ENCODE assay signal across 1 cellular context in the genomic region with DNA sequence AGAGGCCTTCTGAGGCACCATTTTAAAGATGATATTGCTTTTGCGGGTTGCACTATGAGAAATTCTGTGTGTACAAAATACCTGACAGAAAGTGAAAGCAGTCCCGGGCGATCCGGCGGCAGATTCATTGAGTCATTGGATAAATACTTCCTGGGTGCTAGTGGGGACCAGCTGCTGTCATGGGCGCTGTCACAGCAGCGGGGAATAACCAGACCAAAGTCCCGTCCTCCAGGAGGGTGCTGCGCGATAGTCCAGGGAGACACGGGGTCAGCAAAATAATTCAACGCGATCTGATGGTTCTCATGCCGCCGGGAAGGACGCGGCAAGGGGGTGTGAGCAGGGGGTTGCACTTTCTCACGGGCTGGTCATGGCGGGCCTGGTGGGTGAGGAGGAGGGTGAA.
TF ChIP-seq lines count a peak whose summit lies in the region.

No MANE protein-coding gene starts in this region.

TF ChIP-seq in HepG2, 621 proteins besides CTCF, POLR2A, EP300 and RAD21 (continued from another document and continues in another):
- TF ChIP-seq, protein P1, sequence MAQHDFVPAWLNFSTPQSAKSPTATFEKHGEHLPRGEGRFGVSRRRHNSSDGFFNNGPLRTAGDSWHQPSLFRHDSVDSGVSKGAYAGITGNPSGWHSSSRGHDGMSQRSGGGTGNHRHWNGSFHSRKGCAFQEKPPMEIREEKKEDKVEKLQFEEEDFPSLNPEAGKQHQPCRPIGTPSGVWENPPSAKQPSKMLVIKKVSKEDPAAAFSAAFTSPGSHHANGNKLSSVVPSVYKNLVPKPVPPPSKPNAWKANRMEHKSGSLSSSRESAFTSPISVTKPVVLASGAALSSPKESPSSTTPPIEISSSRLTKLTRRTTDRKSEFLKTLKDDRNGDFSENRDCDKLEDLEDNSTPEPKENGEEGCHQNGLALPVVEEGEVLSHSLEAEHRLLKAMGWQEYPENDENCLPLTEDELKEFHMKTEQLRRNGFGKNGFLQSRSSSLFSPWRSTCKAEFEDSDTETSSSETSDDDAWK (CRISPR knock-in tag; IDR thresholded peaks at IDR 0.05): no peak
- TF ChIP-seq BRF2 (CRISPR knock-in tag; IDR thresholded peaks at IDR 0.05) (no peak), XBP1 (CRISPR knock-in tag; IDR thresholded peaks at IDR 0.05) (no peak), ZNF660 (CRISPR knock-in tag; IDR thresholded peaks at IDR 0.05; ENCODE audit: borderline replicate concordance, low read depth) (no peak), ZBTB40 (IDR thresholded peaks at IDR 0.05) (no peak), ZBTB40 (CRISPR knock-in tag; IDR thresholded peaks at IDR 0.05) (peak; percentile 28; the same call in 1 of the 2 replicates), GLI4 (CRISPR knock-in tag; IDR thresholded peaks at IDR 0.05; ENCODE audit: borderline replicate concordance) (no peak), KLF12 (CRISPR knock-in tag; IDR thresholded peaks at IDR 0.05; ENCODE audit: borderline replicate concordance) (no peak), PRDM15 (CRISPR knock-in tag; IDR thresholded peaks at IDR 0.05) (no peak), YEATS2 (CRISPR knock-in tag; IDR thresholded peaks at IDR 0.05; ENCODE audit: borderline replicate concordance) (no peak), NR2C2 (CRISPR knock-in tag; IDR thresholded peaks at IDR 0.05; ENCODE audit: borderline replicate concordance) (peak; percentile 69; the same call in 1 of the 2 replicates), KLF11 (CRISPR knock-in tag; IDR thresholded peaks at IDR 0.05) (no peak), MIER3 (CRISPR knock-in tag; IDR thresholded peaks at IDR 0.05; ENCODE audit: borderline replicate concordance) (no peak), RFXAP (CRISPR knock-in tag; IDR thresholded peaks at IDR 0.05; ENCODE audit: borderline replicate concordance) (no peak), ZFAT (CRISPR knock-in tag; conservative IDR thresholded peaks at IDR 0.05) (no peak), RFX5 (IDR thresholded peaks at IDR 0.05; ENCODE audit: low read depth, low read length) (no peak), ZNF792 (CRISPR knock-in tag; IDR thresholded peaks at IDR 0.05) (no peak), KLF15 (CRISPR knock-in tag; IDR thresholded peaks at IDR 0.05; ENCODE audit: borderline replicate concordance) (no peak), FIP1L1 (IDR thresholded peaks at IDR 0.05; ENCODE audit: borderline replicate concordance, insufficient read depth, low read depth, low read length) (no peak), EEA1 (CRISPR knock-in tag; IDR thresholded peaks at IDR 0.05; ENCODE audit: borderline replicate concordance) (no peak), ELF1 (CRISPR knock-in tag; IDR thresholded peaks at IDR 0.05) (peak; percentile 74), ZNF292 (CRISPR knock-in tag; IDR thresholded peaks at IDR 0.05; ENCODE audit: borderline replicate concordance, low read depth) (0 out of 2 replicates have a peak, but pooled peaks have one; percentile 17), SMAD1 (CRISPR knock-in tag; IDR thresholded peaks at IDR 0.05; ENCODE audit: borderline replicate concordance, low read depth) (no peak), HMGA1 (CRISPR knock-in tag; conservative IDR thresholded peaks at IDR 0.05) (no peak), PAWR (CRISPR knock-in tag; IDR thresholded peaks at IDR 0.05; ENCODE audit: borderline replicate concordance) (no peak), ZNF326 (CRISPR knock-in tag; IDR thresholded peaks at IDR 0.05; ENCODE audit: borderline replicate concordance) (no peak), ZNF7 (CRISPR knock-in tag; IDR thresholded peaks at IDR 0.05) (no peak), KAT8 (CRISPR knock-in tag; IDR thresholded peaks at IDR 0.05) (peak; percentile 67; the same call in 1 of the 2 replicates), HHEX (CRISPR knock-in tag; IDR thresholded peaks at IDR 0.05) (no peak)
- TF ChIP-seq, protein P2, sequence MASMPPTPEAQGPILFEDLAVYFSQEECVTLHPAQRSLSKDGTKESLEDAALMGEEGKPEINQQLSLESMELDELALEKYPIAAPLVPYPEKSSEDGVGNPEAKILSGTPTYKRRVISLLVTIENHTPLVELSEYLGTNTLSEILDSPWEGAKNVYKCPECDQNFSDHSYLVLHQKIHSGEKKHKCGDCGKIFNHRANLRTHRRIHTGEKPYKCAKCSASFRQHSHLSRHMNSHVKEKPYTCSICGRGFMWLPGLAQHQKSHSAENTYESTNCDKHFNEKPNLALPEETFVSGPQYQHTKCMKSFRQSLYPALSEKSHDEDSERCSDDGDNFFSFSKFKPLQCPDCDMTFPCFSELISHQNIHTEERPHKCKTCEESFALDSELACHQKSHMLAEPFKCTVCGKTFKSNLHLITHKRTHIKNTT (CRISPR knock-in tag; IDR thresholded peaks at IDR 0.05): no peak
- TF ChIP-seq, protein P3, sequence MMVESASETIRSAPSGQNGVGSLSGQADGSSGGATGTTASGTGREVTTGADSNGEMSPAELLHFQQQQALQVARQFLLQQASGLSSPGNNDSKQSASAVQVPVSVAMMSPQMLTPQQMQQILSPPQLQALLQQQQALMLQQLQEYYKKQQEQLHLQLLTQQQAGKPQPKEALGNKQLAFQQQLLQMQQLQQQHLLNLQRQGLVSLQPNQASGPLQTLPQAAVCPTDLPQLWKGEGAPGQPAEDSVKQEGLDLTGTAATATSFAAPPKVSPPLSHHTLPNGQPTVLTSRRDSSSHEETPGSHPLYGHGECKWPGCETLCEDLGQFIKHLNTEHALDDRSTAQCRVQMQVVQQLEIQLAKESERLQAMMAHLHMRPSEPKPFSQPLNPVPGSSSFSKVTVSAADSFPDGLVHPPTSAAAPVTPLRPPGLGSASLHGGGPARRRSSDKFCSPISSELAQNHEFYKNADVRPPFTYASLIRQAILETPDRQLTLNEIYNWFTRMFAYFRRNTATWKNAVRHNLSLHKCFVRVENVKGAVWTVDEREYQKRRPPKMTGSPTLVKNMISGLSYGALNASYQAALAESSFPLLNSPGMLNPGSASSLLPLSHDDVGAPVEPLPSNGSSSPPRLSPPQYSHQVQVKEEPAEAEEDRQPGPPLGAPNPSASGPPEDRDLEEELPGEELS (CRISPR knock-in tag; IDR thresholded peaks at IDR 0.05): 0 out of 2 replicates have a peak, but pooled peaks have one; percentile 19
- TF ChIP-seq, protein P4, sequence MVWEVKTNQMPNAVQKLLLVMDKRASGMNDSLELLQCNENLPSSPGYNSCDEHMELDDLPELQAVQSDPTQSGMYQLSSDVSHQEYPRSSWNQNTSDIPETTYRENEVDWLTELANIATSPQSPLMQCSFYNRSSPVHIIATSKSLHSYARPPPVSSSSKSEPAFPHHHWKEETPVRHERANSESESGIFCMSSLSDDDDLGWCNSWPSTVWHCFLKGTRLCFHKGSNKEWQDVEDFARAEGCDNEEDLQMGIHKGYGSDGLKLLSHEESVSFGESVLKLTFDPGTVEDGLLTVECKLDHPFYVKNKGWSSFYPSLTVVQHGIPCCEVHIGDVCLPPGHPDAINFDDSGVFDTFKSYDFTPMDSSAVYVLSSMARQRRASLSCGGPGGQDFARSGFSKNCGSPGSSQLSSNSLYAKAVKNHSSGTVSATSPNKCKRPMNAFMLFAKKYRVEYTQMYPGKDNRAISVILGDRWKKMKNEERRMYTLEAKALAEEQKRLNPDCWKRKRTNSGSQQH (CRISPR knock-in tag; IDR thresholded peaks at IDR 0.05; ENCODE audit: low read depth): no peak
- TF ChIP-seq, protein P5, sequence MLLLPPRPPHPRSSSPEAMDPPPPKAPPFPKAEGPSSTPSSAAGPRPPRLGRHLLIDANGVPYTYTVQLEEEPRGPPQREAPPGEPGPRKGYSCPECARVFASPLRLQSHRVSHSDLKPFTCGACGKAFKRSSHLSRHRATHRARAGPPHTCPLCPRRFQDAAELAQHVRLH (CRISPR knock-in tag; IDR thresholded peaks at IDR 0.05; ENCODE audit: borderline replicate concordance, low read depth): no peak
- TF ChIP-seq, protein P6, sequence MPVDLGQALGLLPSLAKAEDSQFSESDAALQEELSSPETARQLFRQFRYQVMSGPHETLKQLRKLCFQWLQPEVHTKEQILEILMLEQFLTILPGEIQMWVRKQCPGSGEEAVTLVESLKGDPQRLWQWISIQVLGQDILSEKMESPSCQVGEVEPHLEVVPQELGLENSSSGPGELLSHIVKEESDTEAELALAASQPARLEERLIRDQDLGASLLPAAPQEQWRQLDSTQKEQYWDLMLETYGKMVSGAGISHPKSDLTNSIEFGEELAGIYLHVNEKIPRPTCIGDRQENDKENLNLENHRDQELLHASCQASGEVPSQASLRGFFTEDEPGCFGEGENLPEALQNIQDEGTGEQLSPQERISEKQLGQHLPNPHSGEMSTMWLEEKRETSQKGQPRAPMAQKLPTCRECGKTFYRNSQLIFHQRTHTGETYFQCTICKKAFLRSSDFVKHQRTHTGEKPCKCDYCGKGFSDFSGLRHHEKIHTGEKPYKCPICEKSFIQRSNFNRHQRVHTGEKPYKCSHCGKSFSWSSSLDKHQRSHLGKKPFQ (CRISPR knock-in tag; IDR thresholded peaks at IDR 0.05; ENCODE audit: insufficient replicate concordance): no peak
